Comparison of ENCODE assay signal across 12 cellular contexts in the genomic region with DNA sequence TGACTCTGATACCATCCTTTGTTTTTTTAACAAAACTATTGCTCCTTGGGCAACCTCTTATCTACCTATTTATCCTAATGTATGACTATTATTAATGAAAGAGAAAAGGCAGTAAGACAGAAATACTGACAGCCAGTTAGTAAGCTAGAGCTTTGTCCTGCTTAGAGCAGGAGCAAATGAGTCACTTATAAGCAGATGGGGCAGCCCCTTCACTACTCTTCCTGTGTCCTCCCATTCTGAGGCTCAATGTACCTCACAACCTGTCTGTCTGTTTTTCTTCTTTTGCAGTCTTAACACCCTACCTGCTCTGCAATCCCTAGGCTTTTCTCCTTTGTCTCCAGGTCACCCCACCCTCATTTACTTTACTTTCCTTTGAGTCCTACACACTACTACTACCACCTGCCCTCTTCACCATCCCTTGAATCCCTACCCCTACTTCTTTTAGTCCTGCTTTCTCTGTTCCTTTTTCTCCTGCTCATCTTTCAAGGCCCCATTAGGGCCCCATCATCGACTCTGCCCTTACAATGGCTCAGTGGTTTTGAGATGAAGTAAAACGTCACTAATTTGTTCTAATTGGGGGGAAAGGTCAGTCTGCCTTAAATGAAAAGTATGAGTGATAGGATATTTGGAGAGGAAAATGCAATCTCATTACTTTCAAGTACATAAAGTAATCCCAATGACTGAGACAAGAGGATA.
DNase-seq lines count a peak whose midpoint lies in the region; ATAC-seq and FAIRE-seq lines count a peak whose summit lies in the region.
"Had no signal": no experiment of that assay in that cellular context is flagged by ENCODE, and none has a peak within 500 bp of the region (broad histone marks: within the 10 kb centered on the region; RNA-seq: fewer than 3 reads in every experiment).

No MANE protein-coding gene starts in this region.

- peak; percentile 77 for DNase-seq in DMS79 (lab: John Stamatoyannopoulos, UW)
- no peak for DNase-seq in activated CD4-positive, alpha-beta T cell treated with anti-CD3 and anti-CD28 coated beads, Interleukin-2, amount 50 U/mL, for 48 hours
- DNase-seq in RCC 7860 (ENCODE audit: low spot score): no peak
- DNase-seq in NCI-H1436 (lab: John Stamatoyannopoulos, UW): no peak
- DNase-seq in stimulated activated CD4-positive, alpha-beta T cell treated with anti-CD3 and anti-CD28 coated beads, Interleukin-2, amount 100 ng/mL, for 24 hours: no peak
- DNase-seq: glutamatergic neuron, left ventricle myocardium inferior, NCI-H748 treated with DMSO at 0.1 percent for 48 hours, SK-N-SH had no signal

- FAIRE-seq in RCC 7860 (lab: Jason Lieb, UNC): no peak

- ATAC-seq in GM19043 (IDR thresholded peaks at IDR 0.05; ENCODE audit: low read depth, unreplicated experiment) (peak; percentile 86), HG02588 (IDR thresholded peaks at IDR 0.05; ENCODE audit: unreplicated experiment) (peak; percentile 88), HG03280 (IDR thresholded peaks at IDR 0.05; ENCODE audit: unreplicated experiment) (peak; percentile 73)
